Comparison of ENCODE assay signal across 1 cellular context in genomic region chr14:20578325-20578724, GRCh38.
TF ChIP-seq lines count a peak whose summit lies in the region.

No MANE protein-coding gene starts in this region.

TF ChIP-seq in GM23338, 12 proteins besides CTCF, POLR2A, EP300 and RAD21 (continued from another document):
- TF ChIP-seq ZNF462 (CRISPR knock-in tag; IDR thresholded peaks at IDR 0.05) (peak; percentile 83), EZH2phosphoT487 (IDR thresholded peaks at IDR 0.05; ENCODE audit: unreplicated experiment) (no peak), NANOG (IDR thresholded peaks at IDR 0.05; ENCODE audit: borderline replicate concordance) (peak; percentile 47; the same call in 1 of the 2 replicates), STAT1 (IDR thresholded peaks at IDR 0.05; ENCODE audit: unreplicated experiment) (no peak), ZNF331 (CRISPR knock-in tag; IDR thresholded peaks at IDR 0.05; ENCODE audit: low read depth) (no peak)
